In the genomic region with DNA sequence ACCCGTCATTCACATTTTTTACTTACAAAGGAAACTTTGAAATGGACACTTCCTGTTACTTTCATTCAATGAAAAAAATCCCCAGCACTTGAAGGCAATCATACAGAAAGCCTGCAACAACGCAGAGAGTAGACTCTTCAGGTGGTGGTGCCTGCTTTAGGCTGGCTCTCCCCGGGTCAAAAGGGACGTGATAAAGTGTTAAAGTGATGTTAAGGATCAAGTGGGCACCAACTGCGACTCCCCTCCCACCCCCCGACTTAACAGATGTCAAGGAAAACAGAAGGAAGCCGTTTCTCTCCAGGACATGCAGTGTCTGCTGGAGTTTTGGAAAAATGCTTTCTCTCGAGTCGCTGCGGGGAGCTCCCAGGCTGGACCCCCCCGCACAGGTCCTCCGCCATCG, we compare ENCODE assay signal across 10 cellular contexts. TPM values are rescaled to one million over a fixed set of nuclear protein-coding genes. Genes with fewer than 3 reads are reported as not detected.
DNase-seq lines count a peak whose midpoint lies in the region; ATAC-seq and TF ChIP-seq lines count a peak whose summit lies in the region.
"Had no signal": no experiment of that assay in that cellular context is flagged by ENCODE, and none has a peak within 500 bp of the region (broad histone marks: within the 10 kb centered on the region; RNA-seq: fewer than 3 reads in every experiment).

No MANE protein-coding gene starts in this region.

- H3K9me3 Mint-ChIP-seq in Calu3 (ENCODE audit: low read depth, unreplicated experiment) (no peaks in the 10 kb centered on the region), IgD-negative memory B cell (no peaks in the 10 kb centered on the region), brain (no peaks in the 10 kb centered on the region), mesothelial cell of epicardium (no peaks in the 10 kb centered on the region)

- no peaks in the 10 kb centered on the region for H3K27me3 Mint-ChIP-seq in Calu3 (ENCODE audit: unreplicated experiment)
- H3K27me3 Mint-ChIP-seq in IgD-negative memory B cell, result peaks cover 29% of the 10 kb centered on the region
- peaks cover 2% of the 10 kb centered on the region for H3K27me3 Mint-ChIP-seq in brain
- peaks cover 10% of the 10 kb centered on the region for H3K27me3 Mint-ChIP-seq in mesothelial cell of epicardium (ENCODE audit: low read depth)

- no TSS peak for BruUV-seq in Calu3 (replicated peaks; lab: Mats Ljungman, UMichigan)

- peak overlapping the region; percentile 91 for H3K4me3 Mint-ChIP-seq in Calu3 (ENCODE audit: low read depth, unreplicated experiment)
- peak overlapping the region; percentile 37 to 98 (median 88) for H3K4me3 Mint-ChIP-seq in IgD-negative memory B cell
- peak overlapping the region; percentile 85 to 89 (median 88) for H3K4me3 Mint-ChIP-seq in brain
- H3K4me3 Mint-ChIP-seq in mesothelial cell of epicardium, result peak overlapping the region; percentile 76

- intact Hi-C loops in Calu3 (cut with micrococcal nuclease; ENCODE audit: unreplicated experiment), result no loop called here

- H3K4me1 Mint-ChIP-seq in Calu3 (ENCODE audit: low read depth, unreplicated experiment) (peaks cover 52% of the 10 kb centered on the region), IgD-negative memory B cell (peaks cover 0 to 6% (median 4%) of the 10 kb centered on the region in 3 donors), brain (peaks cover 22% of the 10 kb centered on the region), mesothelial cell of epicardium (peaks cover 14% of the 10 kb centered on the region)

- TF ChIP-seq CTCF in Calu3 (IDR thresholded peaks at IDR 0.05; ENCODE audit: unreplicated experiment), result no peak
- TF ChIP-seq CTCF in brain (conservative IDR thresholded peaks at IDR 0.05), result no peak
- no peak for TF ChIP-seq CTCF in mesothelial cell of epicardium (IDR thresholded peaks at IDR 0.05; ENCODE audit: unreplicated experiment)

- H3K27ac Mint-ChIP-seq in Calu3 (ENCODE audit: unreplicated experiment) (peak overlapping the region; percentile 27), IgD-negative memory B cell (no peak overlapping the region), brain (peak overlapping the region in 4 of 5 experiments; percentile 67 to 93 (median 81)), mesothelial cell of epicardium (peak overlapping the region; percentile 89)

- ATAC-seq in left lobe of liver, result no peak
- ATAC-seq in GM21528 (IDR thresholded peaks at IDR 0.05; ENCODE audit: low FRiP score, unreplicated experiment), result no peak

- peaks cover 31% of the 10 kb centered on the region for H3K36me3 Mint-ChIP-seq in Calu3 (ENCODE audit: insufficient read depth, unreplicated experiment)
- no peaks in the 10 kb centered on the region for H3K36me3 Mint-ChIP-seq in IgD-negative memory B cell
- peaks cover 5% of the 10 kb centered on the region for H3K36me3 Mint-ChIP-seq in brain
- peaks cover under 1% of the 10 kb centered on the region for H3K36me3 Mint-ChIP-seq in mesothelial cell of epicardium

- DNase-seq in Calu3, result no peak
- DNase-seq in mesothelial cell of epicardium (ENCODE audit: low spot score in 2 of 2, unreplicated experiment in 2 of 2), result no peak
- no peak for DNase-seq in NCI-H187 (lab: John Stamatoyannopoulos, UW)
- DNase-seq in epidermal melanocyte (ENCODE audit: insufficient read length, low spot score), result no peak
- no peak for DNase-seq in left lobe of liver (ENCODE audit: low spot score)

- CTCF ChIA-PET in Calu3 (lab: Charles Lee), result interaction anchor here (0.8 to 1.0 kb wide), 3 partner anchors 9 to 40 kb away, joined by 3 to 5 read pairs (median 4); no protein-coding TSS in a partner anchor

RNA-seq across cellular contexts. Expression of a gene that starts 0.4 kb away (rescaled TPM):
- total RNA-seq in Calu3 (2022) (8.0 and 9.5 TPM in 2 replicates), mesothelial cell of epicardium (5.7 to 6.2 TPM (median 6.1 TPM) in 3 replicates), left lobe of liver (72.1 TPM)
- polyA plus RNA-seq in IgD-negative memory B cell (not detected), brain (ENCODE audit: insufficient read depth, low read depth, low replicate concordance) (4.8 TPM)

RNA-seq across cellular contexts. Expression of a gene that starts 31.4 kb away (rescaled TPM):
- not detected in 2 replicates for total RNA-seq in Calu3 (2022)
- not detected for polyA plus RNA-seq in IgD-negative memory B cell
- 0.24 TPM for polyA plus RNA-seq in brain (ENCODE audit: insufficient read depth, low read depth, low replicate concordance)
- not detected in 3 replicates for total RNA-seq in mesothelial cell of epicardium
- total RNA-seq in left lobe of liver, result not detected
- total RNA-seq: myocyte, NCI-H460 had no signal

RNA-seq across cellular contexts. Expression of a gene that starts 32.1 kb away (rescaled TPM):
- total RNA-seq in Calu3 (2022) (47.0 and 55.3 TPM in 2 replicates), mesothelial cell of epicardium (44.1 to 44.9 TPM (median 44.8 TPM) in 3 replicates), left lobe of liver (23.6 TPM)
- polyA plus RNA-seq in IgD-negative memory B cell (79.5 TPM), brain (ENCODE audit: insufficient read depth, low read depth, low replicate concordance) (117 TPM)

Comparison
In these comparisons a context has a peak if more than half of its experiments do, and no peak if none do; other contexts are left out.
1. H3K27ac Mint-ChIP-seq: peak in Calu3 (single experiment), brain (4 of 5) and mesothelial cell of epicardium (single experiment); none in IgD-negative memory B cell (0 of 3).
2. Peak in every context shown above with its lines, with median percentiles within 50 percentile points of each other: H3K4me3 Mint-ChIP-seq.